ENCODE assay signal across 1 cellular context in genomic region chr5:177510567-177511053, GRCh38.
A peak's percentile ranks its signal among the peaks of the same experiment; 100 is the strongest.
TF ChIP-seq lines count a peak whose summit lies in the region.

No MANE protein-coding gene starts in this region.

TF ChIP-seq in HepG2, 621 proteins besides CTCF, POLR2A, EP300 and RAD21:
- peak; percentile 34; the same call in 1 of the 2 replicates for TF ChIP-seq ZC3H13 (CRISPR knock-in tag; IDR thresholded peaks at IDR 0.05)
- no peak for TF ChIP-seq CC2D1A (CRISPR knock-in tag; IDR thresholded peaks at IDR 0.05)
